Comparison of ENCODE assay signal across 6 cellular contexts in genomic region chr12:56115329-56115728, GRCh38. TPM values are rescaled to one million over a fixed set of nuclear protein-coding genes. Genes with fewer than 3 reads are reported as not detected.
DNase-seq lines count a peak whose midpoint lies in the region; ATAC-seq and TF ChIP-seq lines count a peak whose summit lies in the region.

No MANE protein-coding gene starts in this region.

- no peak overlapping the region for H2BK120ac ChIP-seq in mesenchymal stem cell (ENCODE audit: low read depth, low read length)

- no peak overlapping the region for H2AFZ ChIP-seq in mesenchymal stem cell (ENCODE audit: low read depth, low read length)

- H3K36me3 Mint-ChIP-seq in activated naive CD4-positive, alpha-beta T cell treated with anti-CD3 and anti-CD28 coated beads, Interleukin-2, amount 50 U/mL, for 72 hours: peaks cover 41 to 54% of the 10 kb centered on the region in 2 donors

- peak overlapping the region; percentile 99 for H3K9ac ChIP-seq in mesenchymal stem cell (ENCODE audit: low read length)

- H3K27ac ChIP-seq in mesenchymal stem cell (ENCODE audit: low read length, poor library complexity, severe bottlenecking): no peak overlapping the region

- H2BK12ac ChIP-seq in mesenchymal stem cell (ENCODE audit: low read length in 2 of 2): no peak overlapping the region

- no peak overlapping the region for H2BK15ac ChIP-seq in mesenchymal stem cell (ENCODE audit: low read depth, poor library complexity, severe bottlenecking)

- no peak overlapping the region for H3K4ac ChIP-seq in mesenchymal stem cell (ENCODE audit: low read depth in 1 of 2, low read length in 2 of 2)

- H3K36me3 ChIP-seq in GM06990 (ENCODE audit: control insufficient read depth, insufficient read depth, low read length) (peaks cover 11% of the 10 kb centered on the region), mesenchymal stem cell (ENCODE audit: control insufficient read depth in 1 of 2, insufficient read depth in 2 of 2, low read depth in 1 of 2, low read length in 2 of 2) (peaks cover 23 to 53% of the 10 kb centered on the region in 2 experiments)

- peak overlapping the region; percentile 54 for H3K4me2 ChIP-seq in mesenchymal stem cell (ENCODE audit: low read length, poor library complexity, severe bottlenecking)

- peaks cover 6% of the 10 kb centered on the region for H3K79me1 ChIP-seq in mesenchymal stem cell (replicated peaks; ENCODE audit: low read length, poor library complexity, severe bottlenecking)

- no peak overlapping the region for H2AK5ac ChIP-seq in mesenchymal stem cell (ENCODE audit: low read length, severe bottlenecking)

- 72% methylated on average over 8 of the region's 10 CpGs for WGBS in mesenchymal stem cell

- no peaks in the 10 kb centered on the region for H3K27me3 ChIP-seq in GM06990 (replicated peaks; ENCODE audit: control insufficient read depth, insufficient read depth, low read length)
- H3K27me3 ChIP-seq in mesenchymal stem cell (ENCODE audit: control insufficient read depth in 1 of 2, insufficient read depth in 1 of 2, low read length in 2 of 2): no peaks in the 10 kb centered on the region

- H4K91ac ChIP-seq in mesenchymal stem cell (ENCODE audit: low read length): peak overlapping the region; percentile 1

- H4K8ac ChIP-seq in mesenchymal stem cell (ENCODE audit: low read length): peak overlapping the region; percentile 73

- DNase-seq in GM06990 (ENCODE audit: extremely low read depth, insufficient read length) (no peak), mesenchymal stem cell (no peak), cerebellar nuclear complex (lab: John Stamatoyannopoulos, UW) (no peak), NCI-H1092 (lab: John Stamatoyannopoulos, UW) (no peak)
- no peak for DNase-seq in activated naive CD4-positive, alpha-beta T cell treated with anti-CD3 and anti-CD28 coated beads, Interleukin-2, amount 50 U/mL, for 72 hours (ENCODE audit: low spot score in 2 of 2)

- no peaks in the 10 kb centered on the region for H3K9me3 Mint-ChIP-seq in activated naive CD4-positive, alpha-beta T cell treated with anti-CD3 and anti-CD28 coated beads, Interleukin-2, amount 50 U/mL, for 72 hours

- no peak for TF ChIP-seq CTCF in GM06990 (IDR thresholded peaks at IDR 0.05; ENCODE audit: insufficient read depth, low read length, poor library complexity, severe bottlenecking)

- no peaks in the 10 kb centered on the region for H3K9me3 ChIP-seq in mesenchymal stem cell (ENCODE audit: control insufficient read depth, low read length)

- no peak overlapping the region for H3K18ac ChIP-seq in mesenchymal stem cell (ENCODE audit: low read depth in 1 of 2, low read length in 2 of 2)

- H3K4me3 ChIP-seq in GM06990 (replicated peaks; ENCODE audit: low read depth, low read length): peak overlapping the region; percentile 85
- H3K4me3 ChIP-seq in mesenchymal stem cell (ENCODE audit: insufficient read depth in 1 of 2, low read depth in 1 of 2, low read length in 2 of 2): peak overlapping the region in 1 of 2 experiments; percentile 86

- H3K27ac Mint-ChIP-seq in activated naive CD4-positive, alpha-beta T cell treated with anti-CD3 and anti-CD28 coated beads, Interleukin-2, amount 50 U/mL, for 72 hours: peak overlapping the region; percentile 96 to 100

- H3K14ac ChIP-seq in mesenchymal stem cell (ENCODE audit: low read length in 2 of 2): no peak overlapping the region

- ATAC-seq in activated naive CD4-positive, alpha-beta T cell treated with anti-CD3 and anti-CD28 coated beads, Interleukin-2, amount 50 U/mL, for 72 hours: no peak
- no peak for ATAC-seq in GM18520 (IDR thresholded peaks at IDR 0.05; ENCODE audit: unreplicated experiment)

- no peak overlapping the region for H3K23ac ChIP-seq in mesenchymal stem cell (ENCODE audit: low read length in 2 of 2)

- peaks cover 10% of the 10 kb centered on the region for H3K4me1 ChIP-seq in mesenchymal stem cell (ENCODE audit: control insufficient read depth, insufficient read depth, low read depth, low read length)

- no peak overlapping the region for H2BK5ac ChIP-seq in mesenchymal stem cell (ENCODE audit: low read depth, low read length, poor library complexity, severe bottlenecking)

RNA-seq across cellular contexts. Expression of gene RPL41, which starts 1.1 kb away (rescaled TPM):
- 1,000 to 10,000 TPM; 5,050 to 5,339 TPM for total RNA-seq in activated naive CD4-positive, alpha-beta T cell treated with anti-CD3 and anti-CD28 coated beads, Interleukin-2, amount 50 U/mL, for 72 hours
- polyA plus RNA-seq in mesenchymal stem cell (2013, experiment 1 of 2): 10,850 TPM
- 10,960 TPM for polyA plus RNA-seq in mesenchymal stem cell (2013, experiment 2 of 2)

RNA-seq across cellular contexts. Expression of gene ZC3H10, which starts 2.7 kb away (rescaled TPM):
- 10 to 100 TPM in 1 of 2 donors, 1 to 10 TPM in 1; 7.1 to 15.0 TPM for total RNA-seq in activated naive CD4-positive, alpha-beta T cell treated with anti-CD3 and anti-CD28 coated beads, Interleukin-2, amount 50 U/mL, for 72 hours
- polyA plus RNA-seq in mesenchymal stem cell (2013, experiment 1 of 2): 2.5 TPM
- polyA plus RNA-seq in mesenchymal stem cell (2013, experiment 2 of 2): 2.4 TPM

RNA-seq across cellular contexts. Expression of gene PA2G4, which starts 11.0 kb away (rescaled TPM):
- 100 to 1,000 TPM; 224 to 356 TPM for total RNA-seq in activated naive CD4-positive, alpha-beta T cell treated with anti-CD3 and anti-CD28 coated beads, Interleukin-2, amount 50 U/mL, for 72 hours
- 98.1 TPM for polyA plus RNA-seq in mesenchymal stem cell (2013, experiment 1 of 2)
- 97.4 TPM for polyA plus RNA-seq in mesenchymal stem cell (2013, experiment 2 of 2)

RNA-seq across cellular contexts. Expression of gene ESYT1, which starts 12.7 kb away (rescaled TPM):
- 100 to 1,000 TPM; 159 to 197 TPM for total RNA-seq in activated naive CD4-positive, alpha-beta T cell treated with anti-CD3 and anti-CD28 coated beads, Interleukin-2, amount 50 U/mL, for 72 hours
- 63.4 TPM for polyA plus RNA-seq in mesenchymal stem cell (2013, experiment 1 of 2)
- 57.8 TPM for polyA plus RNA-seq in mesenchymal stem cell (2013, experiment 2 of 2)

RNA-seq across cellular contexts. Expression of gene ERBB3, which starts 35.4 kb away (rescaled TPM):
- total RNA-seq in activated naive CD4-positive, alpha-beta T cell treated with anti-CD3 and anti-CD28 coated beads, Interleukin-2, amount 50 U/mL, for 72 hours: under 1 TPM; 0.25 to 0.34 TPM
- 0.17 TPM for polyA plus RNA-seq in mesenchymal stem cell (2013, experiment 1 of 2)
- polyA plus RNA-seq in mesenchymal stem cell (2013, experiment 2 of 2): 0.10 TPM
